31 cellular contexts compared by ENCODE assay signal in genomic region chr2:207905546-207905945, GRCh38.
"Had no signal": no experiment of that assay in that cellular context is flagged by ENCODE, and none has a peak within 500 bp of the region (broad histone marks: within the 10 kb centered on the region; RNA-seq: fewer than 3 reads in every experiment).

No MANE protein-coding gene starts in this region.

- H3K36me3 ChIP-seq: ascending aorta, cardiac muscle cell, gastrocnemius medialis, pancreas, upper lobe of right lung had no signal

- H3K9me3 Mint-ChIP-seq: activated naive CD4-positive, alpha-beta T cell treated with anti-CD3 and anti-CD28 coated beads, Interleukin-2, amount 10 ng/mL, durations not matched to agents 7 days and 5 days; activated naive CD8-positive, alpha-beta T cell treated with anti-CD3 and anti-CD28 coated beads, Interleukin-2, amount 10 ng/mL, durations not matched to agents 7 days and 5 days; memory B cell; natural killer cell; T-helper 2 cell treated with Interferon-gamma antibody and Interleukin-4, amounts not matched to agents 5 μg/mL and 100 μg/mL, for 36 hours had no signal

- DNase-seq: activated CD4-positive, alpha-beta T cell treated with anti-CD3 and anti-CD28 coated beads for 48 hours; activated CD4-positive, alpha-beta T cell treated with anti-CD3 and anti-CD28 coated beads, Interleukin-2, amount 50 U/mL, for 48 hours; activated CD8-positive, alpha-beta memory T cell treated with anti-CD3 and anti-CD28 coated beads for 24 hours; activated CD8-positive, alpha-beta memory T cell treated with anti-CD3 and anti-CD28 coated beads, Interleukin-2, amount 50 U/mL, for 4 hours; activated gamma-delta T cell; activated naive CD4-positive, alpha-beta T cell treated with anti-CD3 and anti-CD28 coated beads, Interleukin-2, amount 10 ng/mL, durations not matched to agents 7 days and 5 days; activated naive CD8-positive, alpha-beta T cell treated with anti-CD3 and anti-CD28 coated beads, Interleukin-2, amount 10 ng/mL, durations not matched to agents 7 days and 5 days; activated T-cell treated with anti-CD3 and anti-CD28 coated beads, Interleukin-2, amount 50 U/mL, for 1 hour; dorsolateral prefrontal cortex; effector memory CD4-positive, alpha-beta T cell; erythroblast; gastrocnemius medialis; left cardiac atrium; natural killer cell; nucleus accumbens; pancreas; psoas muscle; spleen; stimulated activated naive CD4-positive, alpha-beta T cell; T-helper 1 cell; tibial artery; upper lobe of right lung had no signal

- H3K4me3 Mint-ChIP-seq: activated naive CD4-positive, alpha-beta T cell treated with anti-CD3 and anti-CD28 coated beads, Interleukin-2, amount 10 ng/mL, durations not matched to agents 7 days and 5 days; activated naive CD8-positive, alpha-beta T cell treated with anti-CD3 and anti-CD28 coated beads, Interleukin-2, amount 10 ng/mL, durations not matched to agents 7 days and 5 days; brain; memory B cell; natural killer cell; T-helper 2 cell treated with Interferon-gamma antibody and Interleukin-4, amounts not matched to agents 5 μg/mL and 100 μg/mL, for 36 hours had no signal

- H3K27me3 ChIP-seq: ascending aorta, cardiac muscle cell, dorsolateral prefrontal cortex, gastrocnemius medialis, hepatocyte, pancreas, spleen, suprapubic skin, tibial artery, upper lobe of right lung had no signal

- H3K27me3 Mint-ChIP-seq: activated naive CD4-positive, alpha-beta T cell treated with anti-CD3 and anti-CD28 coated beads, Interleukin-2, amount 10 ng/mL, durations not matched to agents 7 days and 5 days; activated naive CD8-positive, alpha-beta T cell treated with anti-CD3 and anti-CD28 coated beads, Interleukin-2, amount 10 ng/mL, durations not matched to agents 7 days and 5 days; brain; memory B cell had no signal

- H3K4me2 ChIP-seq: hepatocyte had no signal

- H3K4me3 ChIP-seq: ascending aorta, cardiac muscle cell, coronary artery, dorsolateral prefrontal cortex, gastrocnemius medialis, hepatocyte, pancreas, psoas muscle, spleen, suprapubic skin, tibial artery, upper lobe of right lung had no signal

- H3K4me1 Mint-ChIP-seq: activated naive CD4-positive, alpha-beta T cell treated with anti-CD3 and anti-CD28 coated beads, Interleukin-2, amount 10 ng/mL, durations not matched to agents 7 days and 5 days; activated naive CD8-positive, alpha-beta T cell treated with anti-CD3 and anti-CD28 coated beads, Interleukin-2, amount 10 ng/mL, durations not matched to agents 7 days and 5 days; memory B cell; natural killer cell had no signal

- H3K27ac ChIP-seq: ascending aorta, cardiac muscle cell, coronary artery, dorsolateral prefrontal cortex, gastrocnemius medialis, psoas muscle, spleen, suprapubic skin, tibial artery, upper lobe of right lung had no signal

- FAIRE-seq: keratinocyte, pancreas had no signal

- H3K4me1 ChIP-seq: ascending aorta, gastrocnemius medialis, psoas muscle, spleen, suprapubic skin, tibial artery, upper lobe of right lung had no signal

- H3K79me2 ChIP-seq: hepatocyte had no signal

- ATAC-seq: gastrocnemius medialis, left cardiac atrium, natural killer cell, psoas muscle, upper lobe of right lung had no signal

- H3K36me3 Mint-ChIP-seq: activated naive CD4-positive, alpha-beta T cell treated with anti-CD3 and anti-CD28 coated beads, Interleukin-2, amount 10 ng/mL, durations not matched to agents 7 days and 5 days; natural killer cell had no signal

- H3K27ac Mint-ChIP-seq: activated naive CD4-positive, alpha-beta T cell treated with anti-CD3 and anti-CD28 coated beads, Interleukin-2, amount 10 ng/mL, durations not matched to agents 7 days and 5 days; activated naive CD8-positive, alpha-beta T cell treated with anti-CD3 and anti-CD28 coated beads, Interleukin-2, amount 10 ng/mL, durations not matched to agents 7 days and 5 days; brain; memory B cell; natural killer cell; T-helper 2 cell treated with Interferon-gamma antibody and Interleukin-4, amounts not matched to agents 5 μg/mL and 100 μg/mL, for 36 hours had no signal

- H3K9me3 ChIP-seq: ascending aorta, gastrocnemius medialis, pancreas, psoas muscle, spleen, suprapubic skin, tibial artery, upper lobe of right lung had no signal

- H2AFZ ChIP-seq: hepatocyte had no signal
